In the genomic region with DNA sequence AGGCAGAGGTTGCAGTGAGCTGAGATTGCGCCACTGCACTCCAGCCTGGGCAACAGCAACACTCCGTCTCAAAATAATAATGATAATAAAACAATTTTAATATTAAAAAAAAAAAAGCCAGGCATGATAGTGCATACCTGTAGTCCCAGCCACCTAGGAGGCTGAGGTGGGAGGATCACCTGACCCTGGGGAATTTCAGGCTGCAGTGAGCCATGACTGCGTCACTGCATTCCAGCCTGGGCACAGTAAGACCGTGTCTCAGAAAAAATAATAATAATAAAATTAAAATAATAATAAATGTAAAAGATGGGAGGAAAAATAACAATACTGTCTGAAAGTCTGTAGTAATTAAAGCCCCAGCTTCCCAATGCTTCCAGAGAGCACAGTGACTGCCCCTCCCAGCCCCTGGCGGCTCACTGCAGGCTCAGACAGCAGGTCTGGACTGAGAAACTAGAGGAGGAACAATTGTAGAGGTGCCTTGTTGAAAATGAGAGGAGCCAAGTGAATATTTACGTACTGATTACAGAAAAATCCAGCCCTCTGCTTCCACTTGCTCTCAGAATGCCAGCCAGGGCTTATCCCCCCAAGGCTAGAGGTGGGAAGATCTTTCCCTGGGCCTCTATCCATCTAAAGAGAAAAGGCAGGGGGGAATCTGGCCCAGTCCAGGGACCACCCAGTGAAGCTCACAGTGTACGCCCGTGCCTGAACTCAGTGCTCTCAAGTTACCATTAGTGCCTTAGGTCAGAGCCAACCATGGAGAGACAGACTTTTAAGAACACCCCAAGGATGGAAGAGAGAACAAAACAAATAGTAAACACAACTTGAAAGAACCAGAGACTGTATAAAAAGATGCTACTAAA, we compare ENCODE assay signal across 17 cellular contexts.
DNase-seq lines count a peak whose midpoint lies in the region; ATAC-seq, FAIRE-seq and TF ChIP-seq lines count a peak whose summit lies in the region.
"Had no signal": no experiment of that assay in that cellular context is flagged by ENCODE, and none has a peak within 500 bp of the region (broad histone marks: within the 10 kb centered on the region; RNA-seq: fewer than 3 reads in every experiment).

No MANE protein-coding gene starts in this region.

- TF ChIP-seq POLR2A in body of pancreas (IDR thresholded peaks at IDR 0.05) (no peak), H54 (IDR thresholded peaks at IDR 0.05; ENCODE audit: low read depth, low read length) (no peak)

- no peak for TF ChIP-seq EP300 in Ishikawa (IDR thresholded peaks at IDR 0.05; ENCODE audit: borderline replicate concordance)

- peak; percentile 69 for FAIRE-seq in keratinocyte (lab: Jason Lieb, UNC)
- no peak for FAIRE-seq in H54 (lab: Jason Lieb, UNC)

- no peak for TF ChIP-seq CTCF in body of pancreas (IDR thresholded peaks at IDR 0.05)
- no peak for TF ChIP-seq CTCF in keratinocyte (optimal IDR thresholded peaks at IDR 0.05 in 1 of 3, IDR thresholded peaks at IDR 0.05 in 1 of 3, conservative IDR thresholded peaks at IDR 0.05 in 1 of 3; ENCODE audit: extremely low read depth in 1 of 3, insufficient read depth in 2 of 3, low read length in 3 of 3)

- H3K4me1 ChIP-seq in body of pancreas (peaks cover 78% of the 10 kb centered on the region), keratinocyte (ENCODE audit: control insufficient read depth, extremely low read depth, insufficient read depth, low read length) (peaks cover 64% of the 10 kb centered on the region), aorta (ENCODE audit: control insufficient read depth in 1 of 2, insufficient read depth in 2 of 2, low read length in 2 of 2) (peaks cover 5 to 7% of the 10 kb centered on the region in 2 donors)

- no peaks in the 10 kb centered on the region for H4K20me1 ChIP-seq in keratinocyte (ENCODE audit: control insufficient read depth, extremely low read depth, insufficient read depth, low read length)

- peak overlapping the region; percentile 92 for H3K9ac ChIP-seq in keratinocyte (ENCODE audit: control insufficient read depth, extremely low read depth, insufficient read depth, low read length)
- H3K9ac ChIP-seq: BLaER1 had no signal

- intact Hi-C loops in body of pancreas (cut with DNase I): no loop called here
- intact Hi-C loops in sciatic nerve (cut with DNase I): no loop called here
- intact Hi-C loops in aorta (cut with DNase I): loop anchor here in 1 of 2 donors (10.0 kb wide), 1 partner anchor 112 kb away; a partner anchor contains a TSS

- H3K9me1 ChIP-seq in keratinocyte (ENCODE audit: control insufficient read depth, extremely low read depth, insufficient read depth, low read length): no peaks in the 10 kb centered on the region

- 72 to 77% methylated on average over 8 of the region's 8 CpGs for WGBS in body of pancreas, 2 donors
- WGBS in aorta, 2 donors: 37 to 48% methylated on average over 8 of the region's 8 CpGs

- dilution Hi-C loops in keratinocyte (cut with MboI; ENCODE audit: extremely low pct_ligation_motif_present, low sequenced_read_pairs): no loop called here

- ATAC-seq in body of pancreas: no peak
- ATAC-seq in sciatic nerve: peak; percentile 75
- no peak for ATAC-seq in aorta (ENCODE audit: low FRiP score)
- ATAC-seq: activated CD8-positive, alpha-beta T cell treated with anti-CD3 and anti-CD28 coated beads, Interleukin-2, amount 10 ng/mL, durations not matched to agents 7 days and 5 days had no signal

- DNase-seq in body of pancreas (no peak), keratinocyte (ENCODE audit: low read depth, low spot score) (peak; percentile 53), sciatic nerve (ENCODE audit: low spot score) (no peak), aorta (no peak), NCI-H2081 treated with DMSO at 0.1 percent for 48 hours (lab: John Stamatoyannopoulos, UW) (no peak), NCI-H2227 treated with DMSO at 0.1 percent for 48 hours (lab: John Stamatoyannopoulos, UW) (no peak), H54 (ENCODE audit: insufficient read length, low spot score) (no peak)
- DNase-seq: activated CD8-positive, alpha-beta T cell treated with anti-CD3 and anti-CD28 coated beads, Interleukin-2, amount 10 ng/mL, durations not matched to agents 7 days and 5 days; amygdala; DMS153; dorsolateral prefrontal cortex; KBM-7; NCI-H1105; stimulated activated naive CD4-positive, alpha-beta T cell treated with Interleukin-2 at 50 U/mL for 16 hours had no signal

- TF ChIP-seq RAD21 in Ishikawa (IDR thresholded peaks at IDR 0.05; ENCODE audit: low read depth): no peak

- H3K36me3 ChIP-seq in body of pancreas (replicated peaks in 1 of 2; ENCODE audit: insufficient read depth in 1 of 2, low read depth in 2 of 2): no peaks in the 10 kb centered on the region
- H3K36me3 ChIP-seq in keratinocyte (ENCODE audit: control insufficient read depth in 2 of 2, extremely low read depth in 1 of 2, insufficient read depth in 2 of 2, low read length in 2 of 2): no peaks in the 10 kb centered on the region
- no peaks in the 10 kb centered on the region for H3K36me3 ChIP-seq in aorta (ENCODE audit: control insufficient read depth in 1 of 2, insufficient read depth in 2 of 2, low read length in 1 of 2)
- H3K36me3 ChIP-seq: BLaER1 had no signal

- H3K4me2 ChIP-seq in keratinocyte (ENCODE audit: control insufficient read depth, extremely low read depth, insufficient read depth, low read depth, low read length): peak overlapping the region; percentile 97
- H3K4me2 ChIP-seq: PC-9 had no signal

- H3K9me3 ChIP-seq in body of pancreas (no peaks in the 10 kb centered on the region), keratinocyte (ENCODE audit: control insufficient read depth, low read depth, low read length) (no peaks in the 10 kb centered on the region), aorta (ENCODE audit: control insufficient read depth, low read length) (no peaks in the 10 kb centered on the region)
- H3K9me3 ChIP-seq: BLaER1 had no signal

- H3K4me3 ChIP-seq in body of pancreas (no peak overlapping the region), keratinocyte (ENCODE audit: control insufficient read depth in 2 of 3, extremely low read depth in 1 of 3, insufficient read depth in 2 of 3, low read depth in 1 of 3, low read length in 3 of 3) (peak overlapping the region in 2 of 3 experiments; percentile 39 to 53), aorta (ENCODE audit: low read length in 2 of 2) (no peak overlapping the region)
- H3K4me3 ChIP-seq: BLaER1, dorsolateral prefrontal cortex, PC-9 had no signal

- H2AFZ ChIP-seq in keratinocyte (ENCODE audit: control insufficient read depth, low read length): peak overlapping the region; percentile 49
- H2AFZ ChIP-seq: PC-9 had no signal

- peaks cover 71% of the 10 kb centered on the region for H3K79me2 ChIP-seq in keratinocyte (ENCODE audit: control insufficient read depth, insufficient read depth, low read length)

- H3K27ac ChIP-seq in body of pancreas (peak overlapping the region in 3 of 4 donors; percentile 31 to 51 (median 44)), keratinocyte (ENCODE audit: control insufficient read depth, insufficient read depth, low read length) (peak overlapping the region; percentile 100), aorta (ENCODE audit: low read depth in 1 of 2, low read length in 2 of 2) (no peak overlapping the region)
- H3K27ac ChIP-seq: BLaER1, PC-9 had no signal

- no peaks in the 10 kb centered on the region for H3K27me3 ChIP-seq in body of pancreas
- no peaks in the 10 kb centered on the region for H3K27me3 ChIP-seq in keratinocyte (ENCODE audit: control insufficient read depth, extremely low read depth, insufficient read depth, low read length)
- H3K27me3 ChIP-seq in aorta (ENCODE audit: control insufficient read depth in 1 of 2, insufficient read depth in 2 of 2, low read length in 1 of 2): peaks cover 0 to 2% of the 10 kb centered on the region in 2 donors
- H3K27me3 ChIP-seq: BLaER1 had no signal

TF ChIP-seq in Ishikawa, 13 proteins besides CTCF, POLR2A, EP300 and RAD21 (continues in another document):
- TF ChIP-seq, protein P1, sequence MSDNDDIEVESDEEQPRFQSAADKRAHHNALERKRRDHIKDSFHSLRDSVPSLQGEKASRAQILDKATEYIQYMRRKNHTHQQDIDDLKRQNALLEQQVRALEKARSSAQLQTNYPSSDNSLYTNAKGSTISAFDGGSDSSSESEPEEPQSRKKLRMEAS (IDR thresholded peaks at IDR 0.05): no peak
- TF ChIP-seq, protein P2, sequence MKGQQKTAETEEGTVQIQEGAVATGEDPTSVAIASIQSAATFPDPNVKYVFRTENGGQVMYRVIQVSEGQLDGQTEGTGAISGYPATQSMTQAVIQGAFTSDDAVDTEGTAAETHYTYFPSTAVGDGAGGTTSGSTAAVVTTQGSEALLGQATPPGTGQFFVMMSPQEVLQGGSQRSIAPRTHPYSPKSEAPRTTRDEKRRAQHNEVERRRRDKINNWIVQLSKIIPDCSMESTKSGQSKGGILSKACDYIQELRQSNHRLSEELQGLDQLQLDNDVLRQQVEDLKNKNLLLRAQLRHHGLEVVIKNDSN (IDR thresholded peaks at IDR 0.05): peak; percentile 82
- no peak for TF ChIP-seq EGR1 (IDR thresholded peaks at IDR 0.05)
- TF ChIP-seq YY1 (IDR thresholded peaks at IDR 0.05; ENCODE audit: low read depth): no peak
- TF ChIP-seq ZBTB7A (IDR thresholded peaks at IDR 0.05; ENCODE audit: low read depth): no peak
- no peak for TF ChIP-seq NFIC (IDR thresholded peaks at IDR 0.05)
- TF ChIP-seq TEAD4 (IDR thresholded peaks at IDR 0.05): peak; percentile 77
- no peak for TF ChIP-seq TCF12 (IDR thresholded peaks at IDR 0.05; ENCODE audit: low read depth)
- TF ChIP-seq TAF1 (IDR thresholded peaks at IDR 0.05; ENCODE audit: low read depth): no peak

Comparison
In these comparisons a context has a peak if more than half of its experiments do, and no peak if none do; other contexts are left out.
1. H3K27ac ChIP-seq: peak in body of pancreas (3 of 4) and keratinocyte (single experiment); none in aorta (0 of 2).
2. H3K4me3 ChIP-seq: peak in keratinocyte (2 of 3); none in body of pancreas (0 of 2) and aorta (0 of 2).